Comparison of ENCODE assay signal across 1 cellular context in genomic region chr15:80160570-80161156, GRCh38.
TF ChIP-seq lines count a peak whose summit lies in the region.

No MANE protein-coding gene starts in this region.

TF ChIP-seq in K562, 482 proteins besides CTCF, POLR2A, EP300 and RAD21 (continued from another document and continues in another):
- TF ChIP-seq DLX4 (CRISPR knock-in tag; IDR thresholded peaks at IDR 0.05), result no peak
- TF ChIP-seq L3MBTL2 (IDR thresholded peaks at IDR 0.05), result peak; percentile 98
- peak; percentile 38; the same call in 1 of the 2 replicates for TF ChIP-seq GMEB1 (CRISPR knock-in tag; IDR thresholded peaks at IDR 0.05)
- no peak for TF ChIP-seq MED1 (CRISPR knock-in tag; IDR thresholded peaks at IDR 0.05; ENCODE audit: borderline replicate concordance)
- TF ChIP-seq AFF4 (CRISPR knock-in tag; IDR thresholded peaks at IDR 0.05), result no peak
- no peak for TF ChIP-seq ZNF431 (CRISPR knock-in tag; IDR thresholded peaks at IDR 0.05)
- no peak for TF ChIP-seq PHTF2 (CRISPR knock-in tag; IDR thresholded peaks at IDR 0.05)
- 0 out of 4 replicates have a peak, but pooled peaks have one; percentile 13 to 14 for TF ChIP-seq TRIM24 (IDR thresholded peaks at IDR 0.05)
- peak; percentile 82; the same call in 1 of the 2 replicates for TF ChIP-seq CREB3 (tag; conservative IDR thresholded peaks at IDR 0.05; ENCODE audit: low read depth)
- TF ChIP-seq ZNF561 (CRISPR knock-in tag; conservative IDR thresholded peaks at IDR 0.05), result no peak
- peak; percentile 56; the same call in 1 of the 2 replicates for TF ChIP-seq TAF7 (tag; IDR thresholded peaks at IDR 0.05)
- TF ChIP-seq ZBTB34 (CRISPR knock-in tag; IDR thresholded peaks at IDR 0.05), result no peak
- no peak for TF ChIP-seq FUS (optimal IDR thresholded peaks at IDR 0.05; ENCODE audit: low read depth, low read length)
- TF ChIP-seq ZNF408 (CRISPR knock-in tag; IDR thresholded peaks at IDR 0.05; ENCODE audit: low read depth), result no peak
- no peak for TF ChIP-seq HEY1 (CRISPR knock-in tag; IDR thresholded peaks at IDR 0.05; ENCODE audit: borderline replicate concordance)
- TF ChIP-seq SMAD3 (CRISPR knock-in tag; conservative IDR thresholded peaks at IDR 0.05), result peak; percentile 89
- TF ChIP-seq HNRNPH1 (optimal IDR thresholded peaks at IDR 0.05; ENCODE audit: low read depth, low read length), result no peak
- no peak for TF ChIP-seq KLF16 (IDR thresholded peaks at IDR 0.05)
- TF ChIP-seq NCOA6 (IDR thresholded peaks at IDR 0.05), result no peak
- no peak for TF ChIP-seq ZNF699 (CRISPR knock-in tag; IDR thresholded peaks at IDR 0.05; ENCODE audit: insufficient replicate concordance)
- no peak for TF ChIP-seq NR2C2 (CRISPR knock-in tag; IDR thresholded peaks at IDR 0.05)
- TF ChIP-seq NR2C2 (tag; IDR thresholded peaks at IDR 0.05), result peak; percentile 90
- peak; percentile 71 for TF ChIP-seq USF2 (CRISPR knock-in tag; IDR thresholded peaks at IDR 0.05)
- TF ChIP-seq ZNF75A (CRISPR knock-in tag; IDR thresholded peaks at IDR 0.05), result no peak
- no peak for TF ChIP-seq ZNF224 (CRISPR knock-in tag; IDR thresholded peaks at IDR 0.05)
- no peak for TF ChIP-seq COPS2 (conservative IDR thresholded peaks at IDR 0.05)
- TF ChIP-seq SRSF9 (IDR thresholded peaks at IDR 0.05; ENCODE audit: borderline replicate concordance, low read depth, low read length), result no peak
- TF ChIP-seq LEF1 (IDR thresholded peaks at IDR 0.05), result peak; percentile 79
- no peak for TF ChIP-seq RBM22 (IDR thresholded peaks at IDR 0.05; ENCODE audit: low read depth, low read length, poor library complexity, severe bottlenecking)
- no peak for TF ChIP-seq TRIM25 (IDR thresholded peaks at IDR 0.05; ENCODE audit: borderline replicate concordance)
- peak; percentile 94 for TF ChIP-seq ZNF584 (CRISPR knock-in tag; IDR thresholded peaks at IDR 0.05; ENCODE audit: low read depth)
- 0 out of 4 replicates have a peak, but pooled peaks of 1 of the 2 experiments have one; percentile 17 for TF ChIP-seq MLLT1 (IDR thresholded peaks at IDR 0.05)
- 0 out of 2 replicates have a peak, but pooled peaks have one; percentile 17 for TF ChIP-seq DEAF1 (CRISPR knock-in tag; IDR thresholded peaks at IDR 0.05)
- peak; percentile 95 for TF ChIP-seq MAFK (IDR thresholded peaks at IDR 0.05; ENCODE audit: low read length)
- TF ChIP-seq RFX7 (CRISPR knock-in tag; IDR thresholded peaks at IDR 0.05), result no peak
- TF ChIP-seq TEAD2 (tag; IDR thresholded peaks at IDR 0.05), result peak; percentile 42; the same call in 1 of the 2 replicates
- TF ChIP-seq MECOM (CRISPR knock-in tag; IDR thresholded peaks at IDR 0.05), result peak; percentile 65
- TF ChIP-seq NR0B1 (IDR thresholded peaks at IDR 0.05; ENCODE audit: partially characterized antibody), result no peak
- no peak for TF ChIP-seq ZNF3 (CRISPR knock-in tag; IDR thresholded peaks at IDR 0.05)
- peak; percentile 83 for TF ChIP-seq ELF1 (tag; IDR thresholded peaks at IDR 0.05)
- TF ChIP-seq HSF4 (CRISPR knock-in tag; IDR thresholded peaks at IDR 0.05; ENCODE audit: borderline replicate concordance), result no peak; the same call in 1 of the 2 replicates
- no peak for TF ChIP-seq CHD1 (IDR thresholded peaks at IDR 0.05; ENCODE audit: low read length)
- TF ChIP-seq CREB5 (CRISPR knock-in tag; IDR thresholded peaks at IDR 0.05), result no peak
- TF ChIP-seq ZNF239 (CRISPR knock-in tag; IDR thresholded peaks at IDR 0.05), result peak; percentile 66
